In genomic region chrX:70175338-70175737, GRCh38 we compare ENCODE assay signal across 21 cellular contexts. TPM values are rescaled to one million over a fixed set of nuclear protein-coding genes. Genes with fewer than 3 reads are reported as not detected.
"Had no signal": no experiment of that assay in that cellular context is flagged by ENCODE, and none has a peak within 500 bp of the region (broad histone marks: within the 10 kb centered on the region; RNA-seq: fewer than 3 reads in every experiment).

No MANE protein-coding gene starts in this region.

- H3K4me3 ChIP-seq: gastroesophageal sphincter, heart left ventricle, left ventricle myocardium inferior, tibial artery had no signal

- ATAC-seq: esophagus mucosa, gastroesophageal sphincter, heart left ventricle had no signal

- H3K27ac ChIP-seq: gastroesophageal sphincter, heart left ventricle, left ventricle myocardium inferior, tibial artery had no signal

- H3K27me3 ChIP-seq: gastroesophageal sphincter, tibial artery had no signal

- H3K4me1 ChIP-seq: gastroesophageal sphincter, heart left ventricle, left ventricle myocardium inferior, tibial artery had no signal

- DNase-seq: activated B cell treated with CpG ODN at 0.5 μM for 24 hours; activated CD4-positive, alpha-beta memory T cell treated with anti-CD3 and anti-CD28 coated beads for 36 hours; activated CD4-positive, alpha-beta T cell treated with anti-CD3 and anti-CD28 coated beads for 4 hours; activated T-cell treated with anti-CD3 and anti-CD28 coated beads for 4 hours; amniotic stem cell; effector CD8-positive, alpha-beta T cell; heart left ventricle; left ventricle myocardium inferior; occipital lobe; stimulated activated CD4-positive, alpha-beta T cell treated with anti-CD3 and anti-CD28 coated beads, Interleukin-12 subunit alpha, Interleukin-12 subunit beta, amount 100 ng/mL, for 4 hours; stimulated activated CD4-positive, alpha-beta T cell treated with anti-CD3 and anti-CD28 coated beads, Interleukin-1b, Interleukin-23, amount 100 ng/mL, for 48 hours; stimulated activated CD8-positive, alpha-beta memory T cell treated with anti-CD3 and anti-CD28 coated beads, Interleukin-4, amount 100 ng/mL, for 48 hours; stimulated activated naive CD4-positive, alpha-beta T cell; tibial artery had no signal

- H3K36me3 ChIP-seq: gastroesophageal sphincter, heart left ventricle, left ventricle myocardium inferior, tibial artery had no signal

- H3K9me3 ChIP-seq: gastroesophageal sphincter, heart left ventricle, left ventricle myocardium inferior, tibial artery had no signal

RNA-seq across cellular contexts. Expression of gene DGAT2L6, which starts 1.9 kb away (rescaled TPM):
- total RNA-seq: activated B cell treated with CpG ODN at 0.5 μM for 24 hours; activated CD4-positive, alpha-beta memory T cell treated with anti-CD3 and anti-CD28 coated beads for 36 hours; activated T-helper 1 cell treated with anti-CD3 and anti-CD28 coated beads, Interleukin-12 subunit alpha, Interleukin-12 subunit beta, Interleukin-2, Interleukin-4 antibody, amounts not matched to agents 30 ng/mL and 10 ng/mL and 1 ng/mL, durations not matched to agents 14 hours and 24 hours and 36 hours; chondrocyte; esophagus mucosa; gastroesophageal sphincter; heart left ventricle; kidney epithelial cell; left ventricle myocardium inferior; mononuclear cell; occipital lobe; posterior vena cava had no signal

RNA-seq across cellular contexts. Expression of gene AWAT1, which starts 59.1 kb away (rescaled TPM):
- total RNA-seq: activated B cell treated with CpG ODN at 0.5 μM for 24 hours; activated CD4-positive, alpha-beta memory T cell treated with anti-CD3 and anti-CD28 coated beads for 36 hours; activated T-helper 1 cell treated with anti-CD3 and anti-CD28 coated beads, Interleukin-12 subunit alpha, Interleukin-12 subunit beta, Interleukin-2, Interleukin-4 antibody, amounts not matched to agents 30 ng/mL and 10 ng/mL and 1 ng/mL, durations not matched to agents 14 hours and 24 hours and 36 hours; chondrocyte; esophagus mucosa; gastroesophageal sphincter; heart left ventricle; kidney epithelial cell; left ventricle myocardium inferior; mononuclear cell; occipital lobe; posterior vena cava had no signal
